ENCODE assay signal across 24 cellular contexts in the genomic region with DNA sequence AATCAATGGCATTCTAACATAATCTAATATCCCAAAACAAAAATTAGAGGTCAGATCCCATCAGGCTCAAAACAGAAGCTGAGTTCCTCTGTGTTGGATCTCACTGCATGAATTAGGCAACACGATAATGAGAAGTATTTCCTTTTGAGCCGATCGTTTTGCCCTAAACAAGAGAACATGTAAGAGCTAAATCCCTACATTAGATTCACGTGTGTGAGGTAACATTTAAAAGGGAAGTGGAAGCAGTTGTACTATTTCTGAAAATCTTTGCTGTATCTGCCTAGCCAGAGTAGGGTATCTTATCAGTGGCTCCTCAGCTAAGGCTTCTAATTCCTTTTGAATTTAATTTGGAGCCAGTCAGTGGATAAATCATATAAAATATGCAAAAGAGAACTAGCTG.
"Had no signal": no experiment of that assay in that cellular context is flagged by ENCODE, and none has a peak within 500 bp of the region (broad histone marks: within the 10 kb centered on the region; RNA-seq: fewer than 3 reads in every experiment).

No MANE protein-coding gene starts in this region.

- H3K27me3 ChIP-seq: breast epithelium, dorsolateral prefrontal cortex, esophagus muscularis mucosa, heart left ventricle, sigmoid colon, testis, uterus had no signal

- H3K9me3 ChIP-seq: breast epithelium, esophagus muscularis mucosa, heart left ventricle, sigmoid colon, testis, uterus had no signal

- FAIRE-seq: colon, islet of Langerhans had no signal

- H3K4me1 ChIP-seq: breast epithelium, esophagus muscularis mucosa, sigmoid colon, uterus had no signal

- DNase-seq: activated CD4-positive, alpha-beta memory T cell treated with anti-CD3 and anti-CD28 coated beads for 36 hours; activated CD4-positive, alpha-beta T cell treated with anti-CD3 and anti-CD28 coated beads for 48 hours; activated naive CD4-positive, alpha-beta T cell treated with anti-CD3 and anti-CD28 coated beads for 36 hours; activated naive CD8-positive, alpha-beta T cell treated with anti-CD3 and anti-CD28 coated beads, Interleukin-2, amount 10 ng/mL, durations not matched to agents 7 days and 5 days; activated T-cell treated with anti-CD3 and anti-CD28 coated beads, Interleukin-2, amount 50 U/mL, for 48 hours; amniotic stem cell; dorsolateral prefrontal cortex; heart left ventricle; left ventricle myocardium superior; mammary epithelial cell; midbrain; natural killer cell; retina; sigmoid colon; stimulated activated CD4-positive, alpha-beta T cell treated with anti-CD3 and anti-CD28 coated beads, Interleukin-15, amount 100 ng/mL, for 24 hours; stimulated activated naive CD4-positive, alpha-beta T cell; testis; trophoblast cell; uterus had no signal

- ATAC-seq: heart left ventricle, left ventricle myocardium superior, natural killer cell had no signal

- H3K4me3 ChIP-seq: breast epithelium, dorsolateral prefrontal cortex, esophagus muscularis mucosa, heart left ventricle, sigmoid colon, smooth muscle cell, testis, uterus had no signal

- H3K36me3 ChIP-seq: breast epithelium, esophagus muscularis mucosa, heart left ventricle, uterus had no signal

- H3K27ac ChIP-seq: breast epithelium, dorsolateral prefrontal cortex, esophagus muscularis mucosa, heart left ventricle, sigmoid colon, testis, uterus had no signal
